17 cellular contexts compared by ENCODE assay signal in genomic region chr5:2015116-2015848, GRCh38.
"Had no signal": no experiment of that assay in that cellular context is flagged by ENCODE, and none has a peak within 500 bp of the region (broad histone marks: within the 10 kb centered on the region; RNA-seq: fewer than 3 reads in every experiment).

No MANE protein-coding gene starts in this region.

- H3K4me1 ChIP-seq: adrenal gland, sigmoid colon, spleen, upper lobe of left lung had no signal

- H3K9me3 Mint-ChIP-seq: activated naive CD4-positive, alpha-beta T cell treated with anti-CD3 and anti-CD28 coated beads, Interleukin-2, amount 50 U/mL, for 24 hours; activated T-cell treated with anti-CD3 and anti-CD28 coated beads, Interleukin-2, amount 50 U/mL, for 24 hours; stimulated activated naive CD8-positive, alpha-beta T cell treated with anti-CD3 and anti-CD28 coated beads, Interleukin-15, amount 100 ng/mL, for 72 hours had no signal

- H3K4me1 Mint-ChIP-seq: activated naive CD4-positive, alpha-beta T cell treated with anti-CD3 and anti-CD28 coated beads, Interleukin-2, amount 50 U/mL, for 24 hours; nephron; stimulated activated naive CD8-positive, alpha-beta T cell treated with anti-CD3 and anti-CD28 coated beads, Interleukin-15, amount 100 ng/mL, for 72 hours had no signal

- H3K36me3 ChIP-seq: adrenal gland, cardiac muscle cell, left ventricle myocardium inferior, sigmoid colon, spleen, upper lobe of left lung had no signal

- H3K4me3 ChIP-seq: adrenal gland, cardiac muscle cell, left ventricle myocardium inferior, sigmoid colon, spleen, upper lobe of left lung had no signal

- H3K27me3 ChIP-seq: adrenal gland, sigmoid colon, upper lobe of left lung had no signal

- H3K27ac Mint-ChIP-seq: activated naive CD4-positive, alpha-beta T cell treated with anti-CD3 and anti-CD28 coated beads, Interleukin-2, amount 50 U/mL, for 24 hours; activated T-cell treated with anti-CD3 and anti-CD28 coated beads, Interleukin-2, amount 50 U/mL, for 24 hours; nephron; stimulated activated naive CD8-positive, alpha-beta T cell treated with anti-CD3 and anti-CD28 coated beads, Interleukin-15, amount 100 ng/mL, for 72 hours had no signal

- FAIRE-seq: colon, endometrium had no signal

- ATAC-seq: esophagus mucosa; stimulated activated naive CD8-positive, alpha-beta T cell treated with anti-CD3 and anti-CD28 coated beads, Interleukin-15, amount 100 ng/mL, for 72 hours had no signal

- DNase-seq: activated CD4-positive, alpha-beta T cell treated with anti-CD3 and anti-CD28 coated beads for 1 hour; activated CD4-positive, alpha-beta T cell treated with anti-CD3 and anti-CD28 coated beads, Interleukin-2, amount 50 U/mL, for 48 hours; activated T-cell treated with anti-CD3 and anti-CD28 coated beads, Interleukin-2, amount 50 U/mL, for 24 hours; adrenal gland; hippocampal formation; left ventricle myocardium inferior; sigmoid colon; spleen; stimulated activated naive CD8-positive, alpha-beta T cell treated with anti-CD3 and anti-CD28 coated beads, Interleukin-15, amount 100 ng/mL, for 72 hours; T-helper 9 cell; upper lobe of left lung had no signal

- H3K36me3 Mint-ChIP-seq: activated naive CD4-positive, alpha-beta T cell treated with anti-CD3 and anti-CD28 coated beads, Interleukin-2, amount 50 U/mL, for 24 hours had no signal

- H3K4me3 Mint-ChIP-seq: activated naive CD4-positive, alpha-beta T cell treated with anti-CD3 and anti-CD28 coated beads, Interleukin-2, amount 50 U/mL, for 24 hours; activated T-cell treated with anti-CD3 and anti-CD28 coated beads, Interleukin-2, amount 50 U/mL, for 24 hours; nephron; stimulated activated naive CD8-positive, alpha-beta T cell treated with anti-CD3 and anti-CD28 coated beads, Interleukin-15, amount 100 ng/mL, for 72 hours had no signal

- H3K27ac ChIP-seq: adrenal gland, left ventricle myocardium inferior, sigmoid colon, spleen, upper lobe of left lung had no signal

- H3K9me3 ChIP-seq: adrenal gland, left ventricle myocardium inferior, sigmoid colon, spleen, upper lobe of left lung had no signal
